Comparison of ENCODE assay signal across 27 cellular contexts in the genomic region with DNA sequence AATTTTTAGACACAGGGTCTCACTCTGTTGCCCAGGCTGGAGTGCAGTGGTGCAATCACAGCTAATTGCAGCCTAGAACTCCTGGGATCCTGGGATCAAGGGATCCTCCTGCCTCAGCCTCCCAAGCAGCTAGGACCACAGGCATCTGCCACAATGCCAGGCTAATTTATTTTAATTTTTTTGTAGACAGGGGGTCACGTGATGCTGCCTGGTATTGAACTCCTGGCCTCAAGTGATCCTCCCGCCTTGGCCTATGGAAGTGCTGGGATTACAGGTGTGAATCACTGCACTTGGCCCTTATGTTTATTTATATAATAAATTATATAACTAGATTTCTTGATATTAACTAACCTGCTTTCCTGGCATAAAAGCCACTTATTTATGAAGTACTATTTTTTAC.
"Had no signal": no experiment of that assay in that cellular context is flagged by ENCODE, and none has a peak within 500 bp of the region (broad histone marks: within the 10 kb centered on the region; RNA-seq: fewer than 3 reads in every experiment).

No MANE protein-coding gene starts in this region.

- FAIRE-seq: urothelium cell line had no signal

- H3K4me3 ChIP-seq: stomach, suprapubic skin, testis, thoracic aorta, thyroid gland, tibial artery, tibial nerve, transverse colon, upper lobe of left lung, upper lobe of right lung, uterus, vagina had no signal

- H3K36me3 ChIP-seq: stomach, suprapubic skin, thoracic aorta, thyroid gland, tibial artery, tibial nerve, transverse colon, upper lobe of left lung, upper lobe of right lung, uterus, vagina had no signal

- DNase-seq: stimulated activated CD4-positive, alpha-beta T cell treated with anti-CD3 and anti-CD28 coated beads, Interleukin-2, amount 100 ng/mL, for 48 hours; stimulated activated CD4-positive, alpha-beta T cell treated with anti-CD3 and anti-CD28 coated beads, Interleukin-4, amount 100 ng/mL, for 1 hour; stimulated activated CD4-positive, alpha-beta T cell treated with anti-CD3 and anti-CD28 coated beads, Interleukin-4, amount 100 ng/mL, for 24 hours; stimulated activated CD4-positive, alpha-beta T cell treated with anti-CD3 and anti-CD28 coated beads, Interleukin-4, amount 100 ng/mL, for 4 hours; stimulated activated CD8-positive, alpha-beta memory T cell treated with anti-CD3 and anti-CD28 coated beads, Interleukin-4, amount 100 ng/mL, for 48 hours; stimulated activated naive B cell treated with anti-CD40 and anti-IgM and Interleukin-4, amounts not matched to agents 10 μg/mL and 1 μg/mL and 100 μg/mL, for 72 hours; stimulated activated naive CD4-positive, alpha-beta T cell; stimulated activated naive CD4-positive, alpha-beta T cell treated with Interleukin-2 at 50 U/mL for 16 hours; stimulated activated naive CD8-positive, alpha-beta T cell treated with anti-CD3 and anti-CD28 coated beads, Interleukin-15, amount 100 ng/mL, for 72 hours; stimulated activated naive CD8-positive, alpha-beta T cell treated with anti-CD3 and anti-CD28 coated beads, Interleukin-15, Interleukin-2, amounts not matched to agents 100 U/mL and 50 U/mL, for 24 hours; stomach; substantia nigra; testis; thyroid gland; tibial artery; transverse colon; trophoblast cell; upper lobe of left lung; upper lobe of right lung; uterus had no signal

- H3K4me1 ChIP-seq: stomach, suprapubic skin, testis, thyroid gland, tibial artery, tibial nerve, transverse colon, upper lobe of left lung, upper lobe of right lung, uterus, vagina had no signal

- ATAC-seq: stimulated activated effector memory CD8-positive, alpha-beta T cell treated with anti-CD3 and anti-CD28 coated beads, Interleukin-12 subunit alpha, Interleukin-12 subunit beta, amount 100 ng/mL, for 72 hours; stimulated activated memory B cell treated with anti-CD40 and anti-IgM and Interleukin-4, amounts not matched to agents 10 μg/mL and 1 μg/mL and 100 μg/mL, for 72 hours; stimulated activated naive B cell treated with anti-CD40 and anti-IgM and Interleukin-4, amounts not matched to agents 10 μg/mL and 1 μg/mL and 100 μg/mL, for 72 hours; stimulated activated naive CD8-positive, alpha-beta T cell treated with anti-CD3 and anti-CD28 coated beads, Interleukin-15, amount 100 ng/mL, for 72 hours; stimulated activated naive CD8-positive, alpha-beta T cell treated with anti-CD3 and anti-CD28 coated beads, Interleukin-15, Interleukin-2, amounts not matched to agents 100 U/mL and 50 U/mL, for 24 hours; upper lobe of right lung had no signal

- H3K27ac ChIP-seq: stomach, suprapubic skin, testis, thoracic aorta, thyroid gland, tibial artery, tibial nerve, transverse colon, upper lobe of left lung, upper lobe of right lung, uterus, vagina had no signal

- H3K27me3 ChIP-seq: stomach, suprapubic skin, testis, thyroid gland, tibial artery, tibial nerve, transverse colon, upper lobe of left lung, upper lobe of right lung, uterus, vagina had no signal

- H3K9me3 ChIP-seq: testis, thoracic aorta, thyroid gland, tibial artery, transverse colon, upper lobe of left lung, upper lobe of right lung, uterus, vagina had no signal
